Comparison of ENCODE assay signal across 8 cellular contexts in genomic region chr20:48526936-48527335, GRCh38.
"Had no signal": no experiment of that assay in that cellular context is flagged by ENCODE, and none has a peak within 500 bp of the region (broad histone marks: within the 10 kb centered on the region; RNA-seq: fewer than 3 reads in every experiment).

No MANE protein-coding gene starts in this region.

- FAIRE-seq: H1, H54, HepG2 had no signal

- H3K27ac ChIP-seq: HL-60 had no signal

- H3K4me3 ChIP-seq: GM23338 had no signal

- H2AFZ ChIP-seq: GM23338 had no signal

- H3K4me2 ChIP-seq: GM23338 had no signal

- ATAC-seq: GM23338, HepG2 had no signal

- DNase-seq: H9, HCEC 1CT, KBM-7 had no signal
